Comparison of ENCODE assay signal across 10 cellular contexts in the genomic region with DNA sequence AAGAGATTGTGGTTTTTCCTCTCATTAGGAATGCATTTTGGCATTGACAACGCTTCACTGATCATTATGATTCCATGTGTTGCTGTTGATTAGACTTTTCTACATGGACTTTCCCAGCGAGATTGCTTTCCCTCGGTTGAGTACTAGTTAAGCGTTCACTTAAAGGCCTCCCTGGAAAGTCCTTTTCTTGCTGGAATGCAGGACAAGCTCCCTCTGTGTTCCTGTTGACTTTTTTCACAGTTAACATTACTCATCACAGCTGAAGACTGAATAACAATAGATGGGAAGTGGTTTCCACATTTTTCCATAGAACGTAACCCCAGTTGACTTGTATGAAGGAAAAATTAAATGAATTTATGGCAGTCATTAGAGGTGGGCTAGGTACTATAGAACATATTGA. TPM values are rescaled to one million over a fixed set of nuclear protein-coding genes. Genes with fewer than 3 reads are reported as not detected.
DNase-seq lines count a peak whose midpoint lies in the region; TF ChIP-seq lines count a peak whose summit lies in the region.
"Had no signal": no experiment of that assay in that cellular context is flagged by ENCODE, and none has a peak within 500 bp of the region (broad histone marks: within the 10 kb centered on the region; RNA-seq: fewer than 3 reads in every experiment).

No MANE protein-coding gene starts in this region.

- H3K27me3 ChIP-seq in SJCRH30 (no peaks in the 10 kb centered on the region), fibroblast of lung (ENCODE audit: control insufficient read depth, insufficient read depth, low read length) (no peaks in the 10 kb centered on the region)
- H3K27me3 ChIP-seq: tibial artery had no signal

- H3K9me3 ChIP-seq in SJCRH30 (replicated peaks), result no peaks in the 10 kb centered on the region
- no peaks in the 10 kb centered on the region for H3K9me3 ChIP-seq in fibroblast of lung (ENCODE audit: control insufficient read depth, insufficient read depth, low read depth, low read length)
- H3K9me3 ChIP-seq: tibial artery had no signal

- H2AFZ ChIP-seq in fibroblast of lung (ENCODE audit: low read length), result no peak overlapping the region

- peaks cover 19% of the 10 kb centered on the region for H3K4me1 Mint-ChIP-seq in activated T-helper 2 cell treated with anti-CD3 and anti-CD28 coated beads, Interferon-gamma antibody, Interleukin-2, Interleukin-4, amounts not matched to agents 10 μg/mL and 5 μg/mL and 100 μg/mL, durations not matched to agents 14 hours and 24 hours and 36 hours (ENCODE audit: low read depth)

- H3K4me2 ChIP-seq in fibroblast of lung (ENCODE audit: extremely low read depth, insufficient read depth, low read length), result no peak overlapping the region

- H3K27ac Mint-ChIP-seq in activated T-helper 2 cell treated with anti-CD3 and anti-CD28 coated beads, Interferon-gamma antibody, Interleukin-2, Interleukin-4, amounts not matched to agents 10 μg/mL and 5 μg/mL and 100 μg/mL, durations not matched to agents 14 hours and 24 hours and 36 hours, result no peak overlapping the region

- H4K20me1 ChIP-seq in fibroblast of lung (ENCODE audit: control insufficient read depth, extremely low read depth, insufficient read depth, low read length), result no peaks in the 10 kb centered on the region

- TF ChIP-seq CTCF in fibroblast of lung (conservative IDR thresholded peaks at IDR 0.05 in 1 of 2, IDR thresholded peaks at IDR 0.05 in 1 of 2; ENCODE audit: low read depth in 1 of 2, low read length in 2 of 2), result no peak

- H3K4me3 ChIP-seq in SJCRH30 (no peak overlapping the region), fibroblast of lung (replicated peaks in 1 of 4; ENCODE audit: control extremely low read depth in 1 of 4, insufficient read depth in 1 of 4, low read depth in 3 of 4, low read length in 4 of 4) (no peak overlapping the region)
- H3K4me3 ChIP-seq: tibial artery had no signal

- H3K9me3 Mint-ChIP-seq in activated T-helper 2 cell treated with anti-CD3 and anti-CD28 coated beads, Interferon-gamma antibody, Interleukin-2, Interleukin-4, amounts not matched to agents 10 μg/mL and 5 μg/mL and 100 μg/mL, durations not matched to agents 14 hours and 24 hours and 36 hours, result no peaks in the 10 kb centered on the region

- no peak overlapping the region for H3K9ac ChIP-seq in fibroblast of lung (ENCODE audit: insufficient read depth, low read length)

- H3K27me3 Mint-ChIP-seq in activated T-helper 2 cell treated with anti-CD3 and anti-CD28 coated beads, Interferon-gamma antibody, Interleukin-2, Interleukin-4, amounts not matched to agents 10 μg/mL and 5 μg/mL and 100 μg/mL, durations not matched to agents 14 hours and 24 hours and 36 hours (ENCODE audit: low read depth), result peaks cover 65% of the 10 kb centered on the region

- no peaks in the 10 kb centered on the region for H3K36me3 Mint-ChIP-seq in activated T-helper 2 cell treated with anti-CD3 and anti-CD28 coated beads, Interferon-gamma antibody, Interleukin-2, Interleukin-4, amounts not matched to agents 10 μg/mL and 5 μg/mL and 100 μg/mL, durations not matched to agents 14 hours and 24 hours and 36 hours (ENCODE audit: low read depth)

- no peaks in the 10 kb centered on the region for H3K36me3 ChIP-seq in SJCRH30
- H3K36me3 ChIP-seq in fibroblast of lung (ENCODE audit: control insufficient read depth, insufficient read depth, low read length), result peaks cover 3% of the 10 kb centered on the region
- H3K36me3 ChIP-seq: tibial artery had no signal

- H3K4me1 ChIP-seq in SJCRH30, result peaks cover 28% of the 10 kb centered on the region
- peaks cover 2% of the 10 kb centered on the region for H3K4me1 ChIP-seq in fibroblast of lung (ENCODE audit: control insufficient read depth, extremely low read depth, insufficient read depth, low read length)

- peak; percentile 54 for DNase-seq in GM03348 (ENCODE audit: low spot score)
- DNase-seq in SJCRH30, result no peak
- peak; percentile 71 to 97 for DNase-seq in fibroblast of lung (ENCODE audit: low read depth in 2 of 2)
- peak; percentile 100 for DNase-seq in renal cortical epithelial cell (ENCODE audit: low read depth)
- DNase-seq in activated CD4-positive, alpha-beta T cell treated with anti-CD3 and anti-CD28 coated beads, Interleukin-2, amount 50 U/mL, for 4 hours, result no peak
- DNase-seq in NCI-H524 (lab: John Stamatoyannopoulos, UW), result no peak
- no peak for DNase-seq in DMS 273 (lab: John Stamatoyannopoulos, UW; ENCODE audit: unreplicated experiment)
- no peak for DNase-seq in activated T-helper 2 cell treated with anti-CD3 and anti-CD28 coated beads, Interferon-gamma antibody, Interleukin-2, Interleukin-4, amounts not matched to agents 10 μg/mL and 5 μg/mL and 100 μg/mL, durations not matched to agents 14 hours and 24 hours and 36 hours (ENCODE audit: low spot score)
- DNase-seq: stimulated activated CD4-positive, alpha-beta T cell treated with anti-CD3 and anti-CD28 coated beads, Interleukin-2, amount 100 ng/mL, for 24 hours; tibial artery had no signal

- intact Hi-C loops in activated T-helper 2 cell treated with anti-CD3 and anti-CD28 coated beads, Interferon-gamma antibody, Interleukin-2, Interleukin-4, amounts not matched to agents 10 μg/mL and 5 μg/mL and 100 μg/mL, durations not matched to agents 14 hours and 24 hours and 36 hours (cut with micrococcal nuclease), result loop anchor here (10.0 kb wide), 1 partner anchor 347 kb away; no protein-coding TSS in a partner anchor

- H3K27ac ChIP-seq in SJCRH30, result peak overlapping the region; percentile 23
- H3K27ac ChIP-seq in fibroblast of lung (ENCODE audit: insufficient read depth, low read length), result no peak overlapping the region

- H3K79me2 ChIP-seq in fibroblast of lung (ENCODE audit: control insufficient read depth, insufficient read depth, low read length), result peaks cover 22% of the 10 kb centered on the region

- no peak overlapping the region for H3K4me3 Mint-ChIP-seq in activated T-helper 2 cell treated with anti-CD3 and anti-CD28 coated beads, Interferon-gamma antibody, Interleukin-2, Interleukin-4, amounts not matched to agents 10 μg/mL and 5 μg/mL and 100 μg/mL, durations not matched to agents 14 hours and 24 hours and 36 hours (ENCODE audit: low read depth)

RNA-seq across cellular contexts. Expression of gene CAV1, which starts 2.6 kb away (rescaled TPM):
- total RNA-seq in SJCRH30 (2014; rRNA removed; shearing (Covaris generic)), result 22.2 and 23.7 TPM in 2 replicates
- total RNA-seq in fibroblast of lung (174 and 461 TPM in 2 replicates), renal cortical epithelial cell (217 and 552 TPM in 2 replicates)
- 1,245 and 1,327 TPM in 2 replicates for polyA plus RNA-seq in fibroblast of lung
- polyA plus RNA-seq in fibroblast of lung (2012), result 881 and 940 TPM in 2 replicates
- 3,025 and 3,345 TPM in 2 replicates for polyA minus RNA-seq in fibroblast of lung (ENCODE audit: low replicate concordance)
- 0.41 and 0.57 TPM in 2 replicates for total RNA-seq in activated T-helper 2 cell treated with anti-CD3 and anti-CD28 coated beads, Interferon-gamma antibody, Interleukin-2, Interleukin-4, amounts not matched to agents 10 μg/mL and 5 μg/mL and 100 μg/mL, durations not matched to agents 14 hours and 24 hours and 36 hours

RNA-seq across cellular contexts. Expression of gene CAV2, which starts 22.7 kb away (rescaled TPM):
- 21.6 and 25.2 TPM in 2 replicates for total RNA-seq in SJCRH30 (2014; rRNA removed; shearing (Covaris generic))
- 60.1 and 119 TPM in 2 replicates for total RNA-seq in fibroblast of lung
- 217 and 288 TPM in 2 replicates for polyA plus RNA-seq in fibroblast of lung
- 118 and 133 TPM in 2 replicates for polyA plus RNA-seq in fibroblast of lung (2012)
- polyA minus RNA-seq in fibroblast of lung (ENCODE audit: low replicate concordance), result 162 and 212 TPM in 2 replicates
- 148 and 223 TPM in 2 replicates for total RNA-seq in renal cortical epithelial cell
- total RNA-seq in activated T-helper 2 cell treated with anti-CD3 and anti-CD28 coated beads, Interferon-gamma antibody, Interleukin-2, Interleukin-4, amounts not matched to agents 10 μg/mL and 5 μg/mL and 100 μg/mL, durations not matched to agents 14 hours and 24 hours and 36 hours, result not detected in 2 replicates

Comparison
In these comparisons a context has a peak if more than half of its experiments do, and no peak if none do; other contexts are left out.
1. DNase-seq: peak in GM03348 (single experiment), fibroblast of lung (2 of 2) and renal cortical epithelial cell (single experiment); none in SJCRH30 (0 of 2), activated CD4-positive, alpha-beta T cell treated with anti-CD3 and anti-CD28 coated beads, Interleukin-2, amount 50 U/mL, for 4 hours (0 of 2), NCI-H524 (0 of 2), DMS 273 (single experiment) and activated T-helper 2 cell treated with anti-CD3 and anti-CD28 coated beads, Interferon-gamma antibody, Interleukin-2, Interleukin-4, amounts not matched to agents 10 μg/mL and 5 μg/mL and 100 μg/mL, durations not matched to agents 14 hours and 24 hours and 36 hours (single experiment).
2. RNA of gene CAV2, which starts 22.7 kb away (total RNA-seq): 148 to 223 TPM in renal cortical epithelial cell, 60.1 to 119 TPM in fibroblast of lung and 21.6 to 25.2 TPM in SJCRH30; not detected in activated T-helper 2 cell treated with anti-CD3 and anti-CD28 coated beads, Interferon-gamma antibody, Interleukin-2, Interleukin-4, amounts not matched to agents 10 μg/mL and 5 μg/mL and 100 μg/mL, durations not matched to agents 14 hours and 24 hours and 36 hours; every median in the first group is over 10 times any median in the second.